1 cellular context compared by ENCODE assay signal in genomic region chr9:78236511-78236950, GRCh38.
TF ChIP-seq lines count a peak whose summit lies in the region.

No MANE protein-coding gene starts in this region.

TF ChIP-seq in HepG2, 621 proteins besides CTCF, POLR2A, EP300 and RAD21 (continued from another document):
- no peak for TF ChIP-seq PRDM4 (CRISPR knock-in tag; IDR thresholded peaks at IDR 0.05; ENCODE audit: borderline replicate concordance)
- no peak for TF ChIP-seq ZNF180 (CRISPR knock-in tag; IDR thresholded peaks at IDR 0.05; ENCODE audit: borderline replicate concordance, low read depth)
TF ChIP-seq in HepG2: peak in this region for 12.
